18 cellular contexts compared by ENCODE assay signal in genomic region chr10:103975169-103975568, GRCh38.
"Had no signal": no experiment of that assay in that cellular context is flagged by ENCODE, and none has a peak within 500 bp of the region (broad histone marks: within the 10 kb centered on the region; RNA-seq: fewer than 3 reads in every experiment).

No MANE protein-coding gene starts in this region.

- H3K27ac ChIP-seq: esophagus muscularis mucosa, left ventricle myocardium inferior, neural progenitor cell, parathyroid adenoma, tibial nerve, vagina had no signal

- DNase-seq: activated CD4-positive, alpha-beta T cell treated with anti-CD3 and anti-CD28 coated beads, Interleukin-2, amount 50 U/mL, for 1 hour; activated effector memory CD4-positive, alpha-beta T cell treated with anti-CD3 and anti-CD28 coated beads, Interleukin-2, amount 50 U/mL, for 16 hours; activated naive CD8-positive, alpha-beta T cell treated with anti-CD3 and anti-CD28 coated beads for 36 hours; central memory CD4-positive, alpha-beta T cell; cortex of kidney; effector CD4-positive, alpha-beta T cell; hypothalamus; left ventricle myocardium inferior; stimulated activated CD4-positive, alpha-beta T cell treated with anti-CD3 and anti-CD28 coated beads, Interleukin-12 subunit alpha, Interleukin-12 subunit beta, amount 100 ng/mL, for 4 hours; stimulated activated CD4-positive, alpha-beta T cell treated with anti-CD3 and anti-CD28 coated beads, Interleukin-2, amount 100 ng/mL, for 24 hours; substantia nigra had no signal

- H3K36me3 ChIP-seq: esophagus muscularis mucosa, left ventricle myocardium inferior, neural progenitor cell, tibial nerve, vagina had no signal

- H3K27me3 Mint-ChIP-seq: activated naive CD8-positive, alpha-beta T cell treated with anti-CD3 and anti-CD28 coated beads for 36 hours; brain; memory B cell had no signal

- H3K27me3 ChIP-seq: esophagus muscularis mucosa, neural progenitor cell, tibial nerve, vagina had no signal

- H3K9me3 ChIP-seq: esophagus muscularis mucosa, left ventricle myocardium inferior, tibial nerve, vagina had no signal

- H3K4me3 ChIP-seq: esophagus muscularis mucosa, left ventricle myocardium inferior, neural progenitor cell, tibial nerve, vagina had no signal

- H3K4me3 Mint-ChIP-seq: activated naive CD8-positive, alpha-beta T cell treated with anti-CD3 and anti-CD28 coated beads for 36 hours; memory B cell; neural progenitor cell had no signal

- H3K27ac Mint-ChIP-seq: activated naive CD8-positive, alpha-beta T cell treated with anti-CD3 and anti-CD28 coated beads for 36 hours; memory B cell; neural progenitor cell had no signal
